ENCODE assay signal across 9 cellular contexts in the genomic region with DNA sequence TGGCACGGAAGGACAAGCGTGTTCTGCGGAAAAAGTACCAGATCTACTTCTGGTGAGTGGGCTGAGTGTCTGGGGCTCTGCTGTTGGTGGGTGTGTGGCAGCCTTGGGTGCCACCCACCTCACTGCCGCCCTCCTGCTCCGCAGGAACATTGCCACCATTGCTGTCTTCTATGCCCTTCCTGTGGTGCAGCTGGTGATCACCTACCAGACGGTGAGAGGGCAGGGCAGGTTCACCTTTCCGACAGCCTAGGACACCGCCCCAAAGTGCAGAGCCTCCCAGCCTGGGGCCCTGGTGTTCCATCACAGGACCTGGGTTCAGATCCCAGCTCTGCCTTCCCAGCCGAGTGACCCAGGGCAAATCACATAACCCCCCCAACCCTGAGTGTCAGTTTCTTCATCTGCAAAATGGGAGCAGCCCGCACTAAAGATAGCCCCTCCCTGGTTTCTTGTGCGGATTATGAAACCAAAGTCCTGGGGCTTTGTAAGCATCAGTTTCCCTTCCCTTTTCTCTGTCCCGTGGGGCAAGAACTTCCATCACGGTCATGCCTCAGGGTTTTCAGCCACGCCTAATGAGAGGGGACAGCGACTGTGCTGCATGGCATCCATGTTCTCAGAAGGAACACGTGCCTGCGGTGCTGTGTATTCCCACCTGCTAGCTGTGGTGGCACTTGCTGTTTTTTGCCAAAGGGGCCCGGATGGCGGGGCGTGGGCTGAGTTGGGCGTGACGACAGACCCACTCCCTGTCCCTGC.
DNase-seq lines count a peak whose midpoint lies in the region; ATAC-seq lines count a peak whose summit lies in the region.
"Had no signal": no experiment of that assay in that cellular context is flagged by ENCODE, and none has a peak within 500 bp of the region (broad histone marks: within the 10 kb centered on the region; RNA-seq: fewer than 3 reads in every experiment).

No MANE protein-coding gene starts in this region.

- ATAC-seq in GM18511 (IDR thresholded peaks at IDR 0.05; ENCODE audit: unreplicated experiment) (peak; percentile 61), HG02852 (IDR thresholded peaks at IDR 0.05; ENCODE audit: unreplicated experiment) (peak; percentile 67)
- no peak for ATAC-seq in activated naive CD8-positive, alpha-beta T cell treated with anti-CD3 and anti-CD28 coated beads, Interleukin-2, amount 50 U/mL, for 24 hours

- H3K4me3 Mint-ChIP-seq in activated naive CD8-positive, alpha-beta T cell treated with anti-CD3 and anti-CD28 coated beads, Interleukin-2, amount 50 U/mL, for 24 hours: no peak overlapping the region
- H3K4me3 Mint-ChIP-seq: activated CD4-positive, alpha-beta T cell treated with anti-CD3 and anti-CD28 coated beads, Interleukin-2, amount 10 ng/mL, durations not matched to agents 24 days and 14 days had no signal

- H3K9me3 Mint-ChIP-seq in activated naive CD8-positive, alpha-beta T cell treated with anti-CD3 and anti-CD28 coated beads, Interleukin-2, amount 50 U/mL, for 24 hours: no peaks in the 10 kb centered on the region
- H3K9me3 Mint-ChIP-seq: activated CD4-positive, alpha-beta T cell treated with anti-CD3 and anti-CD28 coated beads, Interleukin-2, amount 10 ng/mL, durations not matched to agents 24 days and 14 days had no signal

- DNase-seq in activated naive CD8-positive, alpha-beta T cell treated with anti-CD3 and anti-CD28 coated beads, Interleukin-2, amount 50 U/mL, for 24 hours: peak; percentile 27
- DNase-seq in pons (ENCODE audit: low spot score) (peak; percentile 45), NCI-H2107 treated with DMSO at 0.1 percent for 48 hours (lab: John Stamatoyannopoulos, UW; ENCODE audit: unreplicated experiment) (no peak), OCI-M1 (lab: John Stamatoyannopoulos, UW) (no peak), NCI-H524 treated with DMSO at 0.1 percent for 48 hours (lab: John Stamatoyannopoulos, UW) (no peak)
- DNase-seq in activated naive CD4-positive, alpha-beta T cell (lab: John Stamatoyannopoulos, UW): no peak
- DNase-seq: activated CD4-positive, alpha-beta T cell treated with anti-CD3 and anti-CD28 coated beads, Interleukin-2, amount 10 ng/mL, durations not matched to agents 24 days and 14 days had no signal

- peak overlapping the region; percentile 39 for H3K27ac Mint-ChIP-seq in activated naive CD8-positive, alpha-beta T cell treated with anti-CD3 and anti-CD28 coated beads, Interleukin-2, amount 50 U/mL, for 24 hours
- H3K27ac Mint-ChIP-seq: activated CD4-positive, alpha-beta T cell treated with anti-CD3 and anti-CD28 coated beads, Interleukin-2, amount 10 ng/mL, durations not matched to agents 24 days and 14 days had no signal

- H3K27me3 Mint-ChIP-seq in activated naive CD8-positive, alpha-beta T cell treated with anti-CD3 and anti-CD28 coated beads, Interleukin-2, amount 50 U/mL, for 24 hours: no peaks in the 10 kb centered on the region
- H3K27me3 Mint-ChIP-seq: activated CD4-positive, alpha-beta T cell treated with anti-CD3 and anti-CD28 coated beads, Interleukin-2, amount 10 ng/mL, durations not matched to agents 24 days and 14 days had no signal

- no peaks in the 10 kb centered on the region for H3K36me3 Mint-ChIP-seq in activated naive CD8-positive, alpha-beta T cell treated with anti-CD3 and anti-CD28 coated beads, Interleukin-2, amount 50 U/mL, for 24 hours (ENCODE audit: low read depth)

- H3K4me1 Mint-ChIP-seq in activated naive CD8-positive, alpha-beta T cell treated with anti-CD3 and anti-CD28 coated beads, Interleukin-2, amount 50 U/mL, for 24 hours: peaks cover 6% of the 10 kb centered on the region
- H3K4me1 Mint-ChIP-seq: activated CD4-positive, alpha-beta T cell treated with anti-CD3 and anti-CD28 coated beads, Interleukin-2, amount 10 ng/mL, durations not matched to agents 24 days and 14 days had no signal

Comparison
In these comparisons a context has a peak if more than half of its experiments do, and no peak if none do; other contexts are left out.
1. DNase-seq: peak in activated naive CD8-positive, alpha-beta T cell treated with anti-CD3 and anti-CD28 coated beads, Interleukin-2, amount 50 U/mL, for 24 hours (single experiment) and pons (single experiment); none in NCI-H2107 treated with DMSO at 0.1 percent for 48 hours (single experiment), OCI-M1 (single experiment), activated naive CD4-positive, alpha-beta T cell (0 of 4) and NCI-H524 treated with DMSO at 0.1 percent for 48 hours (single experiment).